In the genomic region with DNA sequence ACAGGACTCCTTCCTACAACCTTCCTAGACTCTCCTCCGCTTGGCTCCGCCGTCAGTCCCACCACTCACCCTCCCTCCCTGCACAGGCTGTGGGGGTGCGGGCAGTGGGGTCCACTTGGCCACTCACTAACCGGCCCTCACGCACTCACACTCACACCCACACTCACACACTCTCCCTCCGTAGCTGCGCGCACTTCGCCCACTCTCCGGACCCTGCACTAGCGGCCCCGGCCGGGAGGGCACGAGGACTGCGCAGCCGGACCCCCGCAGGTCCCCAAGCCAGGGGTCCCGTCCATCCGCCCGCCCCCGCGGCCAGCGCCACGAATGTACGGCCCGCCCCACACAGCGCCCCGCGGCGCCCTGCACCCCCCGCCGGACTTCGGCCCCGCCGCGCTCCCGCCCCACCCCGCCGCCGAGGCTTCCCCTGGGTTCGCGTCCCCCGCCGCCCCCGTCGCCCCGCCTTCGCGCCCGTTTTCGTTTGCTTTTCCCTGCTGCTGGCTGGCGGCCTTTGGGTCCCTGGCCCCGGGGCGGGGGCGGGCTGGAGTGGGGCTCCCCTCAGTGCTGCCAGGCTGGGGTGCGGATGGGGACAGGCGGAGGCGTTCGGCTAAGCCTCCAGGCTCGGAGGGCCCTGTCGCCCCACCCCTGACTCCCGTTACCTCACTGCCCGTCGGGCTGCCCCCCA, we compare ENCODE assay signal across 9 cellular contexts. TPM values are rescaled to one million over a fixed set of nuclear protein-coding genes. Genes with fewer than 3 reads are reported as not detected.
DNase-seq lines count a peak whose midpoint lies in the region; FAIRE-seq and TF ChIP-seq lines count a peak whose summit lies in the region.
"Had no signal": no experiment of that assay in that cellular context is flagged by ENCODE, and none has a peak within 500 bp of the region (broad histone marks: within the 10 kb centered on the region; RNA-seq: fewer than 3 reads in every experiment).

No MANE protein-coding gene starts in this region.

- H3K4me2 ChIP-seq in osteoblast (ENCODE audit: insufficient read depth, low read length) = peak overlapping the region; percentile 68

- no peaks in the 10 kb centered on the region for H3K27me3 ChIP-seq in duodenal mucosa (ENCODE audit: control insufficient read depth in 1 of 2, insufficient read depth in 2 of 2, low read length in 2 of 2)
- peaks cover 19% of the 10 kb centered on the region for H3K27me3 ChIP-seq in osteoblast (ENCODE audit: insufficient read depth, low read length)

- H3K4me3 ChIP-seq in duodenal mucosa (ENCODE audit: low read depth in 1 of 2, low read length in 2 of 2) (peak overlapping the region; percentile 67 to 77), osteoblast (ENCODE audit: insufficient read depth, low read length) (peak overlapping the region; percentile 60)

- H3K79me2 ChIP-seq in osteoblast (ENCODE audit: insufficient read depth, low read length) = no peaks in the 10 kb centered on the region

- peak; percentile 17 for DNase-seq in COR-L47 (lab: John Stamatoyannopoulos, UW)
- DNase-seq in T-helper 22 cell (ENCODE audit: low read depth) = peak; percentile 11
- DNase-seq in osteoblast (ENCODE audit: insufficient read length, low spot score, missing footprints) = peak; percentile 96
- DNase-seq in RCC 7860 (ENCODE audit: low spot score) = no peak
- no peak for DNase-seq in HK-2 (ENCODE audit: unreplicated experiment)
- DNase-seq in NCI-H446 (lab: John Stamatoyannopoulos, UW) = no peak
- DNase-seq in DMS79 treated with DMSO at 0.1 percent for 48 hours (lab: John Stamatoyannopoulos, UW) = no peak

- no peaks in the 10 kb centered on the region for H4K20me1 ChIP-seq in osteoblast (ENCODE audit: insufficient read depth, low read length)

- peak overlapping the region; percentile 85 for H3K27ac ChIP-seq in duodenal mucosa (ENCODE audit: low read depth, low read length)
- H3K27ac ChIP-seq in osteoblast (ENCODE audit: low read depth, low read length) = no peak overlapping the region

- FAIRE-seq in RCC 7860 (lab: Jason Lieb, UNC) = no peak
- FAIRE-seq: bronchial epithelial cell had no signal

- H3K36me3 ChIP-seq in duodenal mucosa (ENCODE audit: control insufficient read depth in 1 of 2, insufficient read depth in 2 of 2, low read length in 2 of 2) (no peaks in the 10 kb centered on the region), osteoblast (ENCODE audit: insufficient read depth, low read length) (no peaks in the 10 kb centered on the region)

- peak overlapping the region; percentile 81 to 83 for H3K9ac ChIP-seq in duodenal mucosa (ENCODE audit: low read depth in 1 of 2, low read length in 2 of 2)

- TF ChIP-seq CTCF in osteoblast (IDR thresholded peaks at IDR 0.05; ENCODE audit: extremely low read depth, low read depth, low read length) = no peak

- H2AFZ ChIP-seq in osteoblast (ENCODE audit: low read length) = peak overlapping the region; percentile 29

- H3K9me3 ChIP-seq in duodenal mucosa (ENCODE audit: control insufficient read depth in 1 of 2, low read length in 2 of 2) (no peaks in the 10 kb centered on the region), osteoblast (ENCODE audit: low read depth, low read length) (no peaks in the 10 kb centered on the region)

- peaks cover 47 to 73% of the 10 kb centered on the region in 2 donors for H3K4me1 ChIP-seq in duodenal mucosa (ENCODE audit: control insufficient read depth in 1 of 2, insufficient read depth in 2 of 2, low read length in 2 of 2)
- peaks cover 17% of the 10 kb centered on the region for H3K4me1 ChIP-seq in osteoblast (ENCODE audit: insufficient read depth, low read length)

RNA-seq across cellular contexts. Expression of a gene that starts 23.0 kb away (rescaled TPM):
- not detected in 2 replicates for total RNA-seq in osteoblast
- total RNA-seq: bronchial epithelial cell had no signal

RNA-seq across cellular contexts. Expression of a gene that starts 31.8 kb away (rescaled TPM):
- under 0.01 TPM in 1 of 2 replicates, not detected in the other for total RNA-seq in osteoblast
- total RNA-seq: bronchial epithelial cell had no signal

RNA-seq across cellular contexts. Expression of a gene that starts 33.6 kb away (rescaled TPM):
- total RNA-seq in osteoblast = 0.59 TPM in 1 of 2 replicates, not detected in the other
- total RNA-seq: bronchial epithelial cell had no signal

RNA-seq across cellular contexts. Expression of a gene that starts 45.8 kb away (rescaled TPM):
- total RNA-seq in osteoblast = 32.9 and 33.3 TPM in 2 replicates

Comparison
In these comparisons a context has a peak if more than half of its experiments do, and no peak if none do; other contexts are left out.
1. DNase-seq: peak in COR-L47 (single experiment), T-helper 22 cell (single experiment) and osteoblast (single experiment); none in RCC 7860 (single experiment), HK-2 (single experiment), NCI-H446 (0 of 2) and DMS79 treated with DMSO at 0.1 percent for 48 hours (single experiment).